Comparison of ENCODE assay signal across 20 cellular contexts in the genomic region with DNA sequence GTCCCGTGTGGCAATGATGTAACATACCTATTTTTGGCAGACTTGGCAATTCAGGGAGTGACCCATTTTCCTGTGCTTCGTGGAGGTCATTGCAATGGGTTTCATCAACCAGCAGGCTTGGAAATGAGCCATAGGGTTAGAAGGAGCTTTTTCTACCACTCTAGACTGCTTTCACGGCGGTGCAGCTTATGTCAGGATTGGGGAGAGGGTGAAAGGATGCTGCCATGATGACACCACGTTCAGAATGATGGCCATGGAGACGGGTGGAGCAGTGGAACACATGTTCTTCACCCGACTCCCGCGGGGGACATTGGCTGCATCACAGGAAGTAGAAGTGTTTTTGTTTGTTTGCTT.
DNase-seq lines count a peak whose midpoint lies in the region; ATAC-seq and TF ChIP-seq lines count a peak whose summit lies in the region.
"Had no signal": no experiment of that assay in that cellular context is flagged by ENCODE, and none has a peak within 500 bp of the region (broad histone marks: within the 10 kb centered on the region; RNA-seq: fewer than 3 reads in every experiment).

No MANE protein-coding gene starts in this region.

- in situ Hi-C loops in SK-MEL-5 (cut with HindIII; ENCODE audit: low pct_unique_long_range_greater_than_20kb, low sequenced_read_pairs): no loop called here

- TF ChIP-seq CTCF in HEK293 (tag by site-specific recombination; IDR thresholded peaks at IDR 0.05): no peak
- TF ChIP-seq CTCF in GM10248 (IDR thresholded peaks at IDR 0.05; ENCODE audit: control extremely low read depth, extremely low read depth, low read depth, missing control alignments): no peak

- H3K36me3 ChIP-seq in BLaER1 (no peaks in the 10 kb centered on the region), HEK293 (ENCODE audit: control insufficient read depth in 2 of 2, insufficient read depth in 1 of 2, low read length in 2 of 2) (no peaks in the 10 kb centered on the region)
- H3K36me3 ChIP-seq: heart right ventricle, upper lobe of left lung had no signal

- no peak overlapping the region for H3K9ac ChIP-seq in BLaER1
- H3K9ac ChIP-seq: KMS-11 had no signal

- H3K27me3 ChIP-seq in BLaER1: no peaks in the 10 kb centered on the region
- H3K27me3 ChIP-seq: upper lobe of left lung had no signal

- H3K9me3 ChIP-seq in BLaER1 (no peaks in the 10 kb centered on the region), HEK293 (ENCODE audit: control insufficient read depth, insufficient read depth, low read depth, low read length) (no peaks in the 10 kb centered on the region)
- H3K9me3 ChIP-seq: heart right ventricle, upper lobe of left lung had no signal

- POLR2A ChIA-PET in HEK293 (lab: Yijun Ruan, JAX) (no interaction called here), GM10248 (lab: Yijun Ruan, JAX) (no interaction called here)

- H4K20me1 ChIP-seq in BLaER1: no peaks in the 10 kb centered on the region

- CTCF ChIA-PET in HEK293 (lab: Yijun Ruan, JAX) (interaction anchor here (0.6 to 1.5 kb wide), 5 partner anchors 13 to 134 kb away, joined by 3 to 5 read pairs (median 3); no protein-coding TSS in a partner anchor), GM10248 (lab: Yijun Ruan, JAX) (interaction anchor here (1.7 kb wide), 1 partner anchor 224 kb away, joined by 4 read pairs; no protein-coding TSS in a partner anchor)

- H3K4me2 ChIP-seq in BLaER1: peak overlapping the region; percentile 27
- H3K4me2 ChIP-seq: KMS-11 had no signal

- H3K27ac ChIP-seq in BLaER1: no peak overlapping the region
- no peak overlapping the region for H3K27ac ChIP-seq in HEK293 (ENCODE audit: extremely low read depth, low read depth, low read length)
- H3K27ac ChIP-seq: heart right ventricle, KMS-11, upper lobe of left lung had no signal

- peaks cover 12% of the 10 kb centered on the region for H3K4me1 ChIP-seq in BLaER1
- no peaks in the 10 kb centered on the region for H3K4me1 ChIP-seq in HEK293 (ENCODE audit: control insufficient read depth, insufficient read depth, low read length)
- H3K4me1 ChIP-seq: heart right ventricle, upper lobe of left lung had no signal

- ATAC-seq in GM19455 (IDR thresholded peaks at IDR 0.05; ENCODE audit: unreplicated experiment): no peak
- ATAC-seq: heart right ventricle, left cardiac atrium, PC-3, T-helper 17 cell had no signal

- DNase-seq in SK-MEL-5 (ENCODE audit: low read depth, low spot score) (peak; percentile 6), iris pigment epithelial cell (ENCODE audit: low read depth) (peak; percentile 7), GM10248 (ENCODE audit: extremely low spot score) (no peak), COLO829 (ENCODE audit: low spot score) (no peak)
- DNase-seq: activated CD4-positive, alpha-beta T cell treated with anti-CD3 and anti-CD28 coated beads for 4 hours; activated naive CD8-positive, alpha-beta T cell treated with anti-CD3 and anti-CD28 coated beads, Interleukin-2, amount 10 ng/mL, durations not matched to agents 7 days and 5 days; activated T-cell treated with anti-CD3 and anti-CD28 coated beads, Interleukin-2, amount 50 U/mL, for 1 hour; CD4-positive, alpha-beta memory T cell; central memory CD4-positive, alpha-beta T cell; heart right ventricle; left cardiac atrium; PC-3; stimulated activated CD4-positive, alpha-beta T cell treated with anti-CD3 and anti-CD28 coated beads, Interleukin-1b, Interleukin-23, amount 100 ng/mL, for 48 hours; stimulated activated CD8-positive, alpha-beta memory T cell treated with anti-CD3 and anti-CD28 coated beads, Interleukin-4, amount 100 ng/mL, for 48 hours; T-helper 17 cell; upper lobe of left lung had no signal

- H3K4me3 ChIP-seq in BLaER1 (no peak overlapping the region), HEK293 (ENCODE audit: low read depth, low read length) (no peak overlapping the region)
- H3K4me3 ChIP-seq: heart right ventricle, upper lobe of left lung had no signal

TF ChIP-seq in HEK293, 187 proteins besides CTCF, POLR2A, EP300 and RAD21 (continues in another document):
- TF ChIP-seq ZNF677 (tag by site-specific recombination; IDR thresholded peaks at IDR 0.05): no peak
- TF ChIP-seq GLI4 (tag by site-specific recombination; IDR thresholded peaks at IDR 0.05): no peak
- no peak for TF ChIP-seq ZNF391 (tag by site-specific recombination; IDR thresholded peaks at IDR 0.05; ENCODE audit: borderline replicate concordance, low read depth)
- TF ChIP-seq, protein P1, sequence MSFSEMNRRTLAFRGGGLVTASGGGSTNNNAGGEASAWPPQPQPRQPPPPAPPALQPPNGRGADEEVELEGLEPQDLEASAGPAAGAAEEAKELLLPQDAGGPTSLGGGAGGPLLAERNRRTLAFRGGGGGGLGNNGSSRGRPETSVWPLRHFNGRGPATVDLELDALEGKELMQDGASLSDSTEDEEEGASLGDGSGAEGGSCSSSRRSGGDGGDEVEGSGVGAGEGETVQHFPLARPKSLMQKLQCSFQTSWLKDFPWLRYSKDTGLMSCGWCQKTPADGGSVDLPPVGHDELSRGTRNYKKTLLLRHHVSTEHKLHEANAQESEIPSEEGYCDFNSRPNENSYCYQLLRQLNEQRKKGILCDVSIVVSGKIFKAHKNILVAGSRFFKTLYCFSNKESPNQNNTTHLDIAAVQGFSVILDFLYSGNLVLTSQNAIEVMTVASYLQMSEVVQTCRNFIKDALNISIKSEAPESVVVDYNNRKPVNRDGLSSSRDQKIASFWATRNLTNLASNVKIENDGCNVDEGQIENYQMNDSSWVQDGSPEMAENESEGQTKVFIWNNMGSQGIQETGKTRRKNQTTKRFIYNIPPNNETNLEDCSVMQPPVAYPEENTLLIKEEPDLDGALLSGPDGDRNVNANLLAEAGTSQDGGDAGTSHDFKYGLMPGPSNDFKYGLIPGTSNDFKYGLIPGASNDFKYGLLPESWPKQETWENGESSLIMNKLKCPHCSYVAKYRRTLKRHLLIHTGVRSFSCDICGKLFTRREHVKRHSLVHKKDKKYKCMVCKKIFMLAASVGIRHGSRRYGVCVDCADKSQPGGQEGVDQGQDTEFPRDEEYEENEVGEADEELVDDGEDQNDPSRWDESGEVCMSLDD (tag by site-specific recombination; IDR thresholded peaks at IDR 0.05): peak; percentile 57; the same call in 1 of the 2 replicates
- 0 out of 2 replicates have a peak, but pooled peaks have one; percentile 49 for TF ChIP-seq PRDM1 (tag by site-specific recombination; IDR thresholded peaks at IDR 0.05)
- no peak for TF ChIP-seq ZNF248 (tag by site-specific recombination; IDR thresholded peaks at IDR 0.05)
- TF ChIP-seq, protein P2, sequence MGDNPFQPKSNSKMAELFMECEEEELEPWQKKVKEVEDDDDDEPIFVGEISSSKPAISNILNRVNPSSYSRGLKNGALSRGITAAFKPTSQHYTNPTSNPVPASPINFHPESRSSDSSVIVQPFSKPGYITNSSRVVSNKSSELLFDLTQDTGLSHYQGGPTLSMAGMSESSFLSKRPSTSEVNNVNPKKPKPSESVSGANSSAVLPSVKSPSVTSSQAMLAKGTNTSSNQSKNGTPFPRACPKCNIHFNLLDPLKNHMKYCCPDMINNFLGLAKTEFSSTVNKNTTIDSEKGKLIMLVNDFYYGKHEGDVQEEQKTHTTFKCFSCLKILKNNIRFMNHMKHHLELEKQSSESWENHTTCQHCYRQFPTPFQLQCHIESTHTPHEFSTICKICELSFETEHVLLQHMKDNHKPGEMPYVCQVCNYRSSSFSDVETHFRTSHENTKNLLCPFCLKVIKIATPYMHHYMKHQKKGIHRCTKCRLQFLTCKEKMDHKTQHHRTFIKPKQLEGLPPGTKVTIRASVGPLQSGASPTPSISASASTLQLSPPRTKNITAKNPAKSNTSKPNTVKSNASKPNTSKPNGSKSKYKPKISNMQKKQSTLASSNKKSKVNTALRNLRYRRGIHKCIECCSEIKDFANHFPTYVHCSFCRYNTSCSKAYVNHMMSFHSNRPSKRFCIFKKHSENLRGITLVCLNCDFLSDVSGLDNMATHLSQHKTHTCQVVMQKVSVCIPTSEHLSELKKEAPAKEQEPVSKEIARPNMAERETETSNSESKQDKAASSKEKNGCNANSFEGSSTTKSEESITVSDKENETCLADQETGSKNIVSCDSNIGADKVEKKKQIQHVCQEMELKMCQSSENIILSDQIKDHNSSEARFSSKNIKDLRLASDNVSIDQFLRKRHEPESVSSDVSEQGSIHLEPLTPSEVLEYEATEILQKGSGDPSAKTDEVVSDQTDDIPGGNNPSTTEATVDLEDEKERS (tag by site-specific recombination; IDR thresholded peaks at IDR 0.05): no peak
- no peak for TF ChIP-seq ZNF555 (tag by site-specific recombination; conservative IDR thresholded peaks at IDR 0.05)
- no peak for TF ChIP-seq KLF1 (tag by site-specific recombination; IDR thresholded peaks at IDR 0.05)
- no peak for TF ChIP-seq SETDB1 (IDR thresholded peaks at IDR 0.05; ENCODE audit: insufficient read length, low read length)

Comparison
In these comparisons a context has a peak if more than half of its experiments do, and no peak if none do; other contexts are left out.
1. DNase-seq: peak in SK-MEL-5 (single experiment) and iris pigment epithelial cell (single experiment); none in GM10248 (single experiment) and COLO829 (single experiment).